Comparison of ENCODE assay signal across 19 cellular contexts in the genomic region with DNA sequence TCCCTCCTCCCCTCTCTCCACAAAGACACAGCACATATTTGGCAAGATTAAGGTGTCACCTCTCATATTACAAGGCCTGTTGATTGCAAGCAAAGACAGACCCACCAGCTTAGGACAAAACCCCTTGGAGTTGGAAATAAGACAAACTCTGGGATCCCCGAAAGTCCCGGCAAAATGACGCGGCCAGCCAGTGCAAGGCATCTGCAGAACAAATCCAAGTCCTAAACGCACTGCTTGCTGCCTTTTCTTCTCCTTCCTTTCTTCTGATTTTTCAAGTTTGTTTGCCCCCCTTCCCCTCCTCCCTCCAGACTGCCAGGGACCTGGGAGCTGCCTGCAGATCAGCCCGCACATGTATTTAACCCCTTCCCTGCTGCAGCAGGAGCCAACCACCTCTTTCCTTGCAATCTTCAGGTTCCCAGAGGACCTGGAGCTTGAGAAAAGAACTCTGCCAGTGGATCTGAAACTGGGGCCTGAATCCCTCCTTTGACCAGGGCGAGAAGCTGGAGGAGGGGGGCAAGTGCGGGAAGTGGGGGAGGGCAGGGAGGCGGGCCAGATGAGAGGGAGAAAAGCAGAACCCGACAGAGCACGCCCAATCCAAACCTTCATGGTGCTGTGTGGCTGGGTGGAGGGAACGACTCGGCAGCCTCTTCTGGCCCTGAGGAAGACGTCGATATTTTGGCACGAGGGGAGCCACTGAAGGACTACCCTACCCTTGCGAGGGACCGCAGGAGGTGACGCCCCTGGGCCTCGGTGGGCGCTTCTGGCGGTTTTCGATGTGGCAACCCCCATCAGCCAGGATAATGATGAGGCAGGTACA. TPM values are rescaled to one million over a fixed set of nuclear protein-coding genes. Genes with fewer than 3 reads are reported as not detected.
DNase-seq lines count a peak whose midpoint lies in the region; ATAC-seq and TF ChIP-seq lines count a peak whose summit lies in the region.
"Had no signal": no experiment of that assay in that cellular context is flagged by ENCODE, and none has a peak within 500 bp of the region (broad histone marks: within the 10 kb centered on the region; RNA-seq: fewer than 3 reads in every experiment).

No MANE protein-coding gene starts in this region.

- TF ChIP-seq POLR2A in ovary (IDR thresholded peaks at IDR 0.05): no peak

- H3K27me3 ChIP-seq in ovary: no peaks in the 10 kb centered on the region

- no peak for TF ChIP-seq CTCF in glutamatergic neuron (IDR thresholded peaks at IDR 0.05; ENCODE audit: partially characterized antibody, unreplicated experiment)
- no peak for TF ChIP-seq CTCF in ovary (IDR thresholded peaks at IDR 0.05)

- WGBS in ovary, 3 donors: 18 to 23% (median 22%) methylated on average over 21 to 23 of the region's 23 CpGs

- H3K27me3 Mint-ChIP-seq in glutamatergic neuron (ENCODE audit: unreplicated experiment): peaks cover 15% of the 10 kb centered on the region
- H3K27me3 Mint-ChIP-seq in activated CD8-positive, alpha-beta memory T cell treated with anti-CD3 and anti-CD28 coated beads, Interleukin-2, amount 10 ng/mL, durations not matched to agents 7 days and 5 days: peaks cover 52% of the 10 kb centered on the region

- H3K9me3 Mint-ChIP-seq in glutamatergic neuron (ENCODE audit: unreplicated experiment): peaks cover 6% of the 10 kb centered on the region
- H3K9me3 Mint-ChIP-seq in activated CD8-positive, alpha-beta memory T cell treated with anti-CD3 and anti-CD28 coated beads, Interleukin-2, amount 10 ng/mL, durations not matched to agents 7 days and 5 days (ENCODE audit: low read depth): no peaks in the 10 kb centered on the region

- H3K27ac ChIP-seq in ovary: peak overlapping the region in 1 of 2 donors; percentile 15
- H3K27ac ChIP-seq: adrenal gland, BLaER1, prostate gland, upper lobe of left lung had no signal

- H3K27ac Mint-ChIP-seq in glutamatergic neuron (ENCODE audit: unreplicated experiment): no peak overlapping the region
- H3K27ac Mint-ChIP-seq in activated CD8-positive, alpha-beta memory T cell treated with anti-CD3 and anti-CD28 coated beads, Interleukin-2, amount 10 ng/mL, durations not matched to agents 7 days and 5 days: no peak overlapping the region

- intact Hi-C loops in ovary (cut with DNase I): loop anchor here in 3 of 4 donors (2.0 to 5.0 kb wide), 5 partner anchors 82 to 612 kb away; no protein-coding TSS in a partner anchor

- H3K4me3 Mint-ChIP-seq in glutamatergic neuron (ENCODE audit: unreplicated experiment): peak overlapping the region; percentile 82
- H3K4me3 Mint-ChIP-seq in activated CD8-positive, alpha-beta memory T cell treated with anti-CD3 and anti-CD28 coated beads, Interleukin-2, amount 10 ng/mL, durations not matched to agents 7 days and 5 days: no peak overlapping the region

- peaks cover 17% of the 10 kb centered on the region for H3K4me1 Mint-ChIP-seq in glutamatergic neuron (ENCODE audit: low read depth, unreplicated experiment)
- peaks cover 3% of the 10 kb centered on the region for H3K4me1 Mint-ChIP-seq in activated CD8-positive, alpha-beta memory T cell treated with anti-CD3 and anti-CD28 coated beads, Interleukin-2, amount 10 ng/mL, durations not matched to agents 7 days and 5 days

- no peak for TF ChIP-seq EP300 in ovary (IDR thresholded peaks at IDR 0.05)

- peak overlapping the region; percentile 52; the same call in 1 of the 2 replicates for H3K9ac ChIP-seq in ES-I3 (ENCODE audit: low read depth, low read length)
- H3K9ac ChIP-seq: BLaER1 had no signal

- H3K9me3 ChIP-seq in ES-I3 (ENCODE audit: control insufficient read depth, insufficient read depth, low read length): no peaks in the 10 kb centered on the region
- no peaks in the 10 kb centered on the region for H3K9me3 ChIP-seq in ovary
- H3K9me3 ChIP-seq: adrenal gland, mucosa of descending colon, prostate gland, upper lobe of left lung had no signal

- peak overlapping the region; percentile 52 for H3K4me3 ChIP-seq in ovary
- H3K4me3 ChIP-seq: BLaER1, mucosa of descending colon, prostate gland had no signal

- no peaks in the 10 kb centered on the region for H3K36me3 Mint-ChIP-seq in glutamatergic neuron (ENCODE audit: unreplicated experiment)
- no peaks in the 10 kb centered on the region for H3K36me3 Mint-ChIP-seq in activated CD8-positive, alpha-beta memory T cell treated with anti-CD3 and anti-CD28 coated beads, Interleukin-2, amount 10 ng/mL, durations not matched to agents 7 days and 5 days

- CTCF ChIA-PET in activated CD8-positive, alpha-beta memory T cell treated with anti-CD3 and anti-CD28 coated beads, Interleukin-2, amount 10 ng/mL, durations not matched to agents 7 days and 5 days (lab: Charles Lee): no interaction called here

- H3K36me3 ChIP-seq in ES-I3 (ENCODE audit: insufficient read depth, low read length): no peaks in the 10 kb centered on the region
- no peaks in the 10 kb centered on the region for H3K36me3 ChIP-seq in ovary
- H3K36me3 ChIP-seq: adrenal gland, BLaER1, prostate gland, upper lobe of left lung had no signal

- H3K4me1 ChIP-seq in ES-I3 (ENCODE audit: insufficient read depth, low read length) (peaks cover 16% of the 10 kb centered on the region), ovary (ENCODE audit: insufficient read depth) (peaks cover 6% of the 10 kb centered on the region)
- H3K4me1 ChIP-seq: BLaER1 had no signal

- ATAC-seq in GM19328 (IDR thresholded peaks at IDR 0.05; ENCODE audit: unreplicated experiment) (no peak), HG03571 (IDR thresholded peaks at IDR 0.05; ENCODE audit: unreplicated experiment) (no peak)
- ATAC-seq in activated CD8-positive, alpha-beta memory T cell treated with anti-CD3 and anti-CD28 coated beads, Interleukin-2, amount 10 ng/mL, durations not matched to agents 7 days and 5 days: no peak
- ATAC-seq: HepG2, mucosa of descending colon had no signal

- DNase-seq in NCI-H82 (lab: John Stamatoyannopoulos, UW) (peak; percentile 78), glutamatergic neuron (no peak), ovary (peak in 2 of 5 donors; percentile 36 to 40), GM03348 (ENCODE audit: low spot score) (no peak)
- DNase-seq in activated CD8-positive, alpha-beta memory T cell treated with anti-CD3 and anti-CD28 coated beads, Interleukin-2, amount 10 ng/mL, durations not matched to agents 7 days and 5 days: no peak
- DNase-seq: activated CD4-positive, alpha-beta T cell treated with anti-CD3 and anti-CD28 coated beads for 4 hours; activated T-cell treated with anti-CD3 and anti-CD28 coated beads, Interleukin-2, amount 50 U/mL, for 48 hours; adrenal gland; DND-41; mucosa of descending colon; NCI-H1105; T-helper 1 cell had no signal

RNA-seq across cellular contexts. Expression of a gene that starts 2.0 kb away (rescaled TPM):
- total RNA-seq in glutamatergic neuron (ENCODE audit: unreplicated experiment): 5.0 TPM
- 1 to 10 TPM; 3.2 to 9.9 (median 7.3) TPM for total RNA-seq in ovary
- polyA plus RNA-seq in ovary: 10 to 100 TPM; 10.2 to 15.9 TPM
- total RNA-seq in activated CD8-positive, alpha-beta memory T cell treated with anti-CD3 and anti-CD28 coated beads, Interleukin-2, amount 10 ng/mL, durations not matched to agents 7 days and 5 days: not detected
- total RNA-seq: HepG2 had no signal
- polyA plus RNA-seq: HepG2 had no signal
